9 cellular contexts compared by ENCODE assay signal in genomic region chr11:3609416-3610265, GRCh38. TPM values are rescaled to one million over a fixed set of nuclear protein-coding genes. Genes with fewer than 3 reads are reported as not detected.
DNase-seq lines count a peak whose midpoint lies in the region; ATAC-seq, FAIRE-seq and TF ChIP-seq lines count a peak whose summit lies in the region.
"Had no signal": no experiment of that assay in that cellular context is flagged by ENCODE, and none has a peak within 500 bp of the region (broad histone marks: within the 10 kb centered on the region; RNA-seq: fewer than 3 reads in every experiment).

No MANE protein-coding gene starts in this region.

- peak; percentile 86 for TF ChIP-seq CTCF in CD8-positive, alpha-beta T cell (IDR thresholded peaks at IDR 0.05)
- TF ChIP-seq CTCF in chondrocyte (IDR thresholded peaks at IDR 0.05), result peak; percentile 86

- ATAC-seq in CD8-positive, alpha-beta T cell, result peak; percentile 38
- ATAC-seq in HG02678 (IDR thresholded peaks at IDR 0.05; ENCODE audit: unreplicated experiment), result no peak
- no peak for ATAC-seq in GM21390 (IDR thresholded peaks at IDR 0.05; ENCODE audit: unreplicated experiment)

- peaks cover 8% of the 10 kb centered on the region for H3K4me1 Mint-ChIP-seq in CD8-positive, alpha-beta T cell (ENCODE audit: low read depth)
- no peaks in the 10 kb centered on the region for H3K4me1 Mint-ChIP-seq in chondrocyte (ENCODE audit: low read depth)

- peak in 2 of 7 experiments; percentile 14 to 24 for DNase-seq in CD8-positive, alpha-beta T cell
- DNase-seq in GM19239 (ENCODE audit: insufficient read length, low spot score) (peak; percentile 38), RCC 7860 (ENCODE audit: low spot score) (peak; percentile 15), chondrocyte (ENCODE audit: low spot score) (no peak), midbrain (lab: John Stamatoyannopoulos, UW) (peak; percentile 11)
- DNase-seq in activated CD4-positive, CD25-positive, alpha-beta regulatory T cell (lab: John Stamatoyannopoulos, UW), result no peak

- CTCF ChIA-PET in CD8-positive, alpha-beta T cell (lab: Charles Lee), result interaction anchor here (0.7 to 1.3 kb wide), 6 partner anchors 9 to 24 kb away, joined by 3 to 4 read pairs (median 3); no protein-coding TSS in a partner anchor

- H3K27me3 ChIP-seq in CD8-positive, alpha-beta T cell (ENCODE audit: insufficient read depth, low read length), result no peaks in the 10 kb centered on the region

- H3K4me3 ChIP-seq in CD8-positive, alpha-beta T cell (ENCODE audit: low read depth, low read length), result no peak overlapping the region

- H3K27ac ChIP-seq in CD8-positive, alpha-beta T cell (ENCODE audit: low read depth, low read length), result no peak overlapping the region

- H3K9me3 Mint-ChIP-seq in CD8-positive, alpha-beta T cell, result peaks cover 7% of the 10 kb centered on the region
- peaks cover 4% of the 10 kb centered on the region for H3K9me3 Mint-ChIP-seq in chondrocyte (ENCODE audit: low read depth)
- H3K9me3 Mint-ChIP-seq: natural killer cell treated with Interleukin-12 subunit alpha and Interleukin-12 subunit beta and Interleukin-15 and Interleukin-18, amount 100 ng/mL, for 72 hours had no signal

- H3K9me3 ChIP-seq in CD8-positive, alpha-beta T cell (ENCODE audit: low read length), result no peaks in the 10 kb centered on the region

- no peak overlapping the region for H3K4me3 Mint-ChIP-seq in CD8-positive, alpha-beta T cell
- no peak overlapping the region for H3K4me3 Mint-ChIP-seq in chondrocyte (ENCODE audit: unreplicated experiment)
- H3K4me3 Mint-ChIP-seq: natural killer cell treated with Interleukin-12 subunit alpha and Interleukin-12 subunit beta and Interleukin-15 and Interleukin-18, amount 100 ng/mL, for 72 hours had no signal

- intact Hi-C loops in CD8-positive, alpha-beta T cell (cut with DNase I, micrococcal nuclease), result no loop called here

- POLR2A ChIA-PET in CD8-positive, alpha-beta T cell (lab: Charles Lee), result no interaction called here

- peaks cover 6% of the 10 kb centered on the region for H3K4me1 ChIP-seq in CD8-positive, alpha-beta T cell (ENCODE audit: insufficient read depth, low read length)

- FAIRE-seq in GM19239 (lab: Jason Lieb, UNC) (peak; percentile 78), RCC 7860 (lab: Jason Lieb, UNC) (no peak)

- no peak overlapping the region for H3K27ac Mint-ChIP-seq in CD8-positive, alpha-beta T cell
- no peak overlapping the region for H3K27ac Mint-ChIP-seq in chondrocyte (ENCODE audit: unreplicated experiment)
- H3K27ac Mint-ChIP-seq: natural killer cell treated with Interleukin-12 subunit alpha and Interleukin-12 subunit beta and Interleukin-15 and Interleukin-18, amount 100 ng/mL, for 72 hours had no signal

- H3K36me3 ChIP-seq in CD8-positive, alpha-beta T cell (ENCODE audit: insufficient read depth, low read length), result no peaks in the 10 kb centered on the region

- no peaks in the 10 kb centered on the region for H3K27me3 Mint-ChIP-seq in CD8-positive, alpha-beta T cell (ENCODE audit: low read depth)
- H3K27me3 Mint-ChIP-seq in chondrocyte (ENCODE audit: low read depth), result peaks cover 10% of the 10 kb centered on the region

- no peaks in the 10 kb centered on the region for H3K36me3 Mint-ChIP-seq in CD8-positive, alpha-beta T cell
- H3K36me3 Mint-ChIP-seq in chondrocyte (ENCODE audit: low read depth), result no peaks in the 10 kb centered on the region
- H3K36me3 Mint-ChIP-seq: natural killer cell treated with Interleukin-12 subunit alpha and Interleukin-12 subunit beta and Interleukin-15 and Interleukin-18, amount 100 ng/mL, for 72 hours had no signal

RNA-seq across cellular contexts. Expression of gene ART5, which starts 32.2 kb away (rescaled TPM):
- total RNA-seq in CD8-positive, alpha-beta T cell, result not detected
- 0.44 to 0.72 TPM (median 0.67 TPM) in 3 replicates for total RNA-seq in chondrocyte
- total RNA-seq: natural killer cell treated with Interleukin-12 subunit alpha and Interleukin-12 subunit beta and Interleukin-15 and Interleukin-18, amount 100 ng/mL, for 72 hours had no signal

RNA-seq across cellular contexts. Expression of gene ART1, which starts 35.3 kb away (rescaled TPM):
- total RNA-seq in CD8-positive, alpha-beta T cell, result not detected
- total RNA-seq in chondrocyte, result not detected in 3 replicates
- total RNA-seq: natural killer cell treated with Interleukin-12 subunit alpha and Interleukin-12 subunit beta and Interleukin-15 and Interleukin-18, amount 100 ng/mL, for 72 hours had no signal

Comparison
In these comparisons a context has a peak if more than half of its experiments do, and no peak if none do; other contexts are left out.
1. DNase-seq: peak in GM19239 (single experiment), RCC 7860 (single experiment) and midbrain (single experiment); none in chondrocyte (single experiment) and activated CD4-positive, CD25-positive, alpha-beta regulatory T cell (0 of 4).